In genomic region chr11:83528877-83529276, GRCh38 we compare ENCODE assay signal across 5 cellular contexts.
"Had no signal": no experiment of that assay in that cellular context is flagged by ENCODE, and none has a peak within 500 bp of the region (broad histone marks: within the 10 kb centered on the region; RNA-seq: fewer than 3 reads in every experiment).

No MANE protein-coding gene starts in this region.

- ATAC-seq: GM23338, HepG2 had no signal

- DNase-seq: H9, HCEC 1CT, KBM-7 had no signal
